14 cellular contexts compared by ENCODE assay signal in the genomic region with DNA sequence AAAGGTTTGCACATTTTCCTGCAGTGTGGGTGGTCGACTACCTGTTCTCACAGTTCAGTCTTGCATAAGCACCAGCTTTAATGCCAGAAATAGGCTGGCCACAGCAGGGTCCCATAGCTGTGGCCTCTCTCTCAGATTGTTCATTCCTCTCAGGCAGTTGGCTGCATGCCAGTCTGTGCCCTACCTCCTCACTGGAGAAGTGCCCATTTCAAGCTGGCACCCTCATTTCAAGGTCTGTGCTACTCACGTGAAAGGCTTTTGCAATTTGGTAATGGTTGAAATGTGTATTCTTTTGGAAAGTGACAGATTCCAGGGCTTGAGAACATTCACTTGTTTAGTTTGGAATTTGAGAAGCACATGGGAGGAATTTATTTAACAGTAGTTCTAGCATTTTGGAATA. TPM values are rescaled to one million over a fixed set of nuclear protein-coding genes. Genes with fewer than 3 reads are reported as not detected.
DNase-seq lines count a peak whose midpoint lies in the region; ATAC-seq and TF ChIP-seq lines count a peak whose summit lies in the region.
"Had no signal": no experiment of that assay in that cellular context is flagged by ENCODE, and none has a peak within 500 bp of the region (broad histone marks: within the 10 kb centered on the region; RNA-seq: fewer than 3 reads in every experiment).

No MANE protein-coding gene starts in this region.

- H3K27ac ChIP-seq in brain microvascular endothelial cell: no peak overlapping the region
- H3K27ac ChIP-seq: neutrophil had no signal

- no peak overlapping the region for H3K4me3 ChIP-seq in brain microvascular endothelial cell (ENCODE audit: low read depth, low read length)

- no peaks in the 10 kb centered on the region for H3K36me3 ChIP-seq in brain microvascular endothelial cell (replicated peaks)

- peaks cover 14 to 20% of the 10 kb centered on the region in 2 donors for H3K36me3 Mint-ChIP-seq in activated naive CD4-positive, alpha-beta T cell treated with anti-CD3 and anti-CD28 coated beads, Interleukin-2, amount 50 U/mL, for 72 hours

- ATAC-seq in left lobe of liver (peak; percentile 83), HG03045 (IDR thresholded peaks at IDR 0.05; ENCODE audit: unreplicated experiment) (no peak)
- no peak for ATAC-seq in activated naive CD4-positive, alpha-beta T cell treated with anti-CD3 and anti-CD28 coated beads, Interleukin-2, amount 50 U/mL, for 72 hours

- no peak overlapping the region for H3K27ac Mint-ChIP-seq in activated naive CD4-positive, alpha-beta T cell treated with anti-CD3 and anti-CD28 coated beads, Interleukin-2, amount 50 U/mL, for 72 hours
- H3K27ac Mint-ChIP-seq: B cell had no signal

- DNase-seq in COR-L47 (lab: John Stamatoyannopoulos, UW) (peak; percentile 74), NCI-H128 (lab: John Stamatoyannopoulos, UW; ENCODE audit: unreplicated experiment) (peak; percentile 74), NCI-H774 (lab: John Stamatoyannopoulos, UW) (peak; percentile 23), left lobe of liver (ENCODE audit: low spot score) (peak; percentile 81), brain microvascular endothelial cell (no peak), SW 1271 (lab: John Stamatoyannopoulos, UW) (no peak)
- DNase-seq in activated naive CD4-positive, alpha-beta T cell treated with anti-CD3 and anti-CD28 coated beads, Interleukin-2, amount 50 U/mL, for 72 hours (ENCODE audit: low spot score in 2 of 2): no peak
- DNase-seq: activated effector memory CD4-positive, alpha-beta T cell treated with Interleukin-2 at 50 U/mL for 16 hours; kidney glomerular epithelial cell; stimulated activated CD4-positive, alpha-beta T cell treated with anti-CD3 and anti-CD28 coated beads, Interleukin-2, amount 100 ng/mL, for 48 hours had no signal

- in situ Hi-C loops in brain microvascular endothelial cell (cut with HindIII; ENCODE audit: low pct_ligation_motif_present, low sequenced_read_pairs): no loop called here

- H3K9me3 Mint-ChIP-seq in activated naive CD4-positive, alpha-beta T cell treated with anti-CD3 and anti-CD28 coated beads, Interleukin-2, amount 50 U/mL, for 72 hours: no peaks in the 10 kb centered on the region
- H3K9me3 Mint-ChIP-seq: central memory CD8-positive, alpha-beta T cell had no signal

- no peaks in the 10 kb centered on the region for H3K27me3 ChIP-seq in brain microvascular endothelial cell (replicated peaks)
- H3K27me3 ChIP-seq: neutrophil had no signal

- no peak for TF ChIP-seq CTCF in brain microvascular endothelial cell (IDR thresholded peaks at IDR 0.05; ENCODE audit: low read depth, low read length, missing control alignments)

RNA-seq across cellular contexts. Expression of a gene that starts 28.9 kb away (rescaled TPM):
- total RNA-seq in left lobe of liver: 10.6 TPM
- 10 to 100 TPM; 16.8 to 58.8 TPM for total RNA-seq in activated naive CD4-positive, alpha-beta T cell treated with anti-CD3 and anti-CD28 coated beads, Interleukin-2, amount 50 U/mL, for 72 hours

Comparison
In these comparisons a context has a peak if more than half of its experiments do, and no peak if none do; other contexts are left out.
1. DNase-seq: peak in COR-L47 (single experiment), NCI-H128 (single experiment), NCI-H774 (single experiment) and left lobe of liver (single experiment); none in activated naive CD4-positive, alpha-beta T cell treated with anti-CD3 and anti-CD28 coated beads, Interleukin-2, amount 50 U/mL, for 72 hours (0 of 2), brain microvascular endothelial cell (single experiment) and SW 1271 (0 of 2).